ENCODE assay signal across 22 cellular contexts in the genomic region with DNA sequence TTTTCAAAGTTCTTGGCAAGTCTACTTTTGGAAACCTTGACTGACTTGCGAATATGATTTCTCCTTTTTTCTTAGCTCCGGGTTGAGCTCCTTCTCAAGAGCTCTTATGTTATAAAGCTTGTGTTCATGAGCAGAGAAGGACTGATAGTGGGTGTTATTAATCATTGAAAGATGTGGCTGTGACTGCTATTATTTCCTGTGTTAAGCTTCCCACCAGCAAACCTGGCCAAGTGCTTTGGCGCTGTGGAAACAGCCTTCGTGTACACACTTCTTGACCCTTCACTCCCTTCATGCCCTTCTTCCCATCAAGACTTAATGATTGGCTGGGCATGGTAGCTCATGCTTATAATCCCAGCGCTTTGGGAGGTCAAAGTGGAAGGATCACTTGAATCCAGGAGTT.
A peak's percentile ranks its signal among the peaks of the same experiment; 100 is the strongest.
DNase-seq lines count a peak whose midpoint lies in the region; ATAC-seq, FAIRE-seq and TF ChIP-seq lines count a peak whose summit lies in the region.
"Had no signal": no experiment of that assay in that cellular context is flagged by ENCODE, and none has a peak within 500 bp of the region (broad histone marks: within the 10 kb centered on the region; RNA-seq: fewer than 3 reads in every experiment).

No MANE protein-coding gene starts in this region.

- H3K36me3 ChIP-seq in astrocyte (ENCODE audit: insufficient read depth, low read length), result no peaks in the 10 kb centered on the region
- no peaks in the 10 kb centered on the region for H3K36me3 ChIP-seq in left lung
- no peaks in the 10 kb centered on the region for H3K36me3 ChIP-seq in suprapubic skin
- H3K36me3 ChIP-seq: BLaER1 treated with 17β-estradiol and CSF1 and Interleukin-3, amounts not matched to agents 10 nM and 100 nM; colonic mucosa; stomach had no signal

- H2AFZ ChIP-seq in astrocyte (ENCODE audit: low read depth, low read length), result no peak overlapping the region

- no peak overlapping the region for H3K27ac Mint-ChIP-seq in astrocyte (ENCODE audit: unreplicated experiment)
- H3K27ac Mint-ChIP-seq: activated CD4-positive, alpha-beta memory T cell treated with anti-CD3 and anti-CD28 coated beads for 36 hours; activated naive CD4-positive, alpha-beta T cell treated with anti-CD3 and anti-CD28 coated beads, Interleukin-2, amount 50 U/mL, for 72 hours; activated T-helper 2 cell treated with anti-CD3 and anti-CD28 coated beads, Interferon-gamma antibody, Interleukin-2, Interleukin-4, amounts not matched to agents 10 μg/mL and 5 μg/mL and 100 μg/mL, durations not matched to agents 14 hours and 24 hours and 36 hours had no signal

- H3K27me3 Mint-ChIP-seq in astrocyte (ENCODE audit: low read depth, unreplicated experiment), result no peaks in the 10 kb centered on the region

- H3K4me1 ChIP-seq in astrocyte (ENCODE audit: insufficient read depth, low read length) (peaks cover 22% of the 10 kb centered on the region), left lung (no peaks in the 10 kb centered on the region), suprapubic skin (peaks cover 33% of the 10 kb centered on the region)
- H3K4me1 ChIP-seq: BLaER1 treated with 17β-estradiol and CSF1 and Interleukin-3, amounts not matched to agents 10 nM and 100 nM; Caco-2; colonic mucosa; stomach had no signal

- H3K4me2 ChIP-seq in astrocyte (ENCODE audit: low read length), result peak overlapping the region; percentile 17
- H3K4me2 ChIP-seq: BLaER1 treated with 17β-estradiol and CSF1 and Interleukin-3, amounts not matched to agents 10 nM and 100 nM; KMS-11 had no signal

- TF ChIP-seq EP300 in suprapubic skin (IDR thresholded peaks at IDR 0.05), result no peak

- 60% methylated on average over 5 of the region's 5 CpGs for WGBS in suprapubic skin

- TF ChIP-seq POLR2A in suprapubic skin (IDR thresholded peaks at IDR 0.05), result no peak

- peaks cover 3% of the 10 kb centered on the region for H3K36me3 Mint-ChIP-seq in astrocyte (ENCODE audit: low read depth, unreplicated experiment)
- H3K36me3 Mint-ChIP-seq: activated CD4-positive, alpha-beta memory T cell treated with anti-CD3 and anti-CD28 coated beads for 36 hours; activated naive CD4-positive, alpha-beta T cell treated with anti-CD3 and anti-CD28 coated beads, Interleukin-2, amount 50 U/mL, for 72 hours had no signal

- H3K4me1 Mint-ChIP-seq in astrocyte (ENCODE audit: low read depth, unreplicated experiment), result peaks cover 14% of the 10 kb centered on the region

- H3K9me3 ChIP-seq in astrocyte (ENCODE audit: insufficient read depth, low read depth, low read length) (no peaks in the 10 kb centered on the region), left lung (no peaks in the 10 kb centered on the region), suprapubic skin (no peaks in the 10 kb centered on the region)
- H3K9me3 ChIP-seq: Caco-2, colonic mucosa, stomach had no signal

- H3K27me3 ChIP-seq in astrocyte (ENCODE audit: insufficient read depth, low read length) (no peaks in the 10 kb centered on the region), left lung (no peaks in the 10 kb centered on the region), suprapubic skin (no peaks in the 10 kb centered on the region)
- H3K27me3 ChIP-seq: BLaER1 treated with 17β-estradiol and CSF1 and Interleukin-3, amounts not matched to agents 10 nM and 100 nM; colonic mucosa; stomach had no signal

- no peaks in the 10 kb centered on the region for H3K9me3 Mint-ChIP-seq in astrocyte (ENCODE audit: unreplicated experiment)
- H3K9me3 Mint-ChIP-seq: activated CD4-positive, alpha-beta memory T cell treated with anti-CD3 and anti-CD28 coated beads for 36 hours; activated T-helper 2 cell treated with anti-CD3 and anti-CD28 coated beads, Interferon-gamma antibody, Interleukin-2, Interleukin-4, amounts not matched to agents 10 μg/mL and 5 μg/mL and 100 μg/mL, durations not matched to agents 14 hours and 24 hours and 36 hours had no signal

- no peak overlapping the region for H3K4me3 ChIP-seq in astrocyte (ENCODE audit: insufficient read depth, low read depth, low read length)
- no peak overlapping the region for H3K4me3 ChIP-seq in fibroblast of pulmonary artery (replicated peaks; ENCODE audit: low read depth, low read length)
- H3K4me3 ChIP-seq in left lung, result no peak overlapping the region
- no peak overlapping the region for H3K4me3 ChIP-seq in suprapubic skin
- H3K4me3 ChIP-seq: BLaER1 treated with 17β-estradiol and CSF1 and Interleukin-3, amounts not matched to agents 10 nM and 100 nM; colonic mucosa; stomach had no signal

- no peaks in the 10 kb centered on the region for H4K20me1 ChIP-seq in astrocyte (ENCODE audit: insufficient read depth, low read length)
- H4K20me1 ChIP-seq: BLaER1 treated with 17β-estradiol and CSF1 and Interleukin-3, amounts not matched to agents 10 nM and 100 nM had no signal

- DNase-seq in astrocyte (ENCODE audit: low read depth), result peak; percentile 55
- peak; percentile 14 for DNase-seq in fibroblast of pulmonary artery (ENCODE audit: low read depth)
- no peak for DNase-seq in left lung
- DNase-seq in suprapubic skin (ENCODE audit: low spot score in 2 of 2), result no peak
- DNase-seq in NOMO-1 (lab: John Stamatoyannopoulos, UW; ENCODE audit: unreplicated experiment in 2 of 2), result no peak
- DNase-seq in central memory CD4-positive, alpha-beta T cell, result no peak
- no peak for DNase-seq in NCI-H1930 (lab: John Stamatoyannopoulos, UW)
- DNase-seq: activated CD4-positive, alpha-beta memory T cell treated with anti-CD3 and anti-CD28 coated beads for 36 hours; activated CD8-positive, alpha-beta memory T cell treated with anti-CD3 and anti-CD28 coated beads, Interleukin-2, amount 50 U/mL, for 48 hours; Caco-2; colonic mucosa; NCI-H1694; stomach had no signal

- H3K27ac ChIP-seq in astrocyte (ENCODE audit: low read depth, low read length) (no peak overlapping the region), left lung (no peak overlapping the region), suprapubic skin (peak overlapping the region; percentile 21)
- H3K27ac ChIP-seq: BLaER1 treated with 17β-estradiol and CSF1 and Interleukin-3, amounts not matched to agents 10 nM and 100 nM; colonic mucosa; KMS-11; stomach had no signal

- no peak overlapping the region for H3K4me3 Mint-ChIP-seq in astrocyte (ENCODE audit: unreplicated experiment)
- H3K4me3 Mint-ChIP-seq: activated CD4-positive, alpha-beta memory T cell treated with anti-CD3 and anti-CD28 coated beads for 36 hours had no signal

- TF ChIP-seq CTCF in astrocyte (IDR thresholded peaks at IDR 0.05; ENCODE audit: insufficient read depth, low read depth, low read length) (no peak), fibroblast of pulmonary artery (IDR thresholded peaks at IDR 0.05; ENCODE audit: low read length, missing control alignments) (no peak), left lung (IDR thresholded peaks at IDR 0.05) (no peak), suprapubic skin (IDR thresholded peaks at IDR 0.05) (no peak)

- ATAC-seq in left lung, result peak; percentile 66
- ATAC-seq: activated CD4-positive, CD25-positive, alpha-beta regulatory T cell treated with anti-CD3 and anti-CD28 coated beads, Interleukin-2, amount 50 U/mL, for 24 hours; activated naive CD4-positive, alpha-beta T cell treated with anti-CD3 and anti-CD28 coated beads, Interleukin-2, amount 50 U/mL, for 72 hours had no signal

- intact Hi-C loops in left lung (cut with DNase I), result no loop called here

- FAIRE-seq in astrocyte (lab: Jason Lieb, UNC), result no peak
- FAIRE-seq: endometrium, H54, TTC549, urothelium cell line had no signal

- H3K79me2 ChIP-seq in astrocyte (ENCODE audit: insufficient read depth, low read length), result no peaks in the 10 kb centered on the region

- H3K9ac ChIP-seq in astrocyte (ENCODE audit: low read length), result no peak overlapping the region
- H3K9ac ChIP-seq: BLaER1 treated with 17β-estradiol and CSF1 and Interleukin-3, amounts not matched to agents 10 nM and 100 nM; KMS-11 had no signal

Comparison
In these comparisons a context has a peak if more than half of its experiments do, and no peak if none do; other contexts are left out.
1. DNase-seq: peak in astrocyte (single experiment) and fibroblast of pulmonary artery (single experiment); none in left lung (0 of 2), suprapubic skin (0 of 2), NOMO-1 (0 of 2), central memory CD4-positive, alpha-beta T cell (single experiment) and NCI-H1930 (0 of 2).